In genomic region chr10:124493191-124493936, GRCh38 we compare ENCODE assay signal across 1 cellular context.
TF ChIP-seq lines count a peak whose summit lies in the region.

No MANE protein-coding gene starts in this region.

TF ChIP-seq in H1, 55 proteins besides CTCF, POLR2A, EP300 and RAD21 (continued from another document):
- TF ChIP-seq CEBPB (IDR thresholded peaks at IDR 0.05; ENCODE audit: low read depth, low read length) (no peak), KDM4A (IDR thresholded peaks at IDR 0.05; ENCODE audit: low read depth, low read length, severe bottlenecking) (no peak), PHF8 (conservative IDR thresholded peaks at IDR 0.05; ENCODE audit: low read depth, low read length) (no peak), CHD1 (IDR thresholded peaks at IDR 0.05; ENCODE audit: low read depth, low read length) (no peak), BACH1 (IDR thresholded peaks at IDR 0.05; ENCODE audit: low read length) (no peak), CHD2 (IDR thresholded peaks at IDR 0.05; ENCODE audit: low read length) (no peak), MAFK (IDR thresholded peaks at IDR 0.05; ENCODE audit: low read depth, low read length) (no peak), YY1 (IDR thresholded peaks at IDR 0.05; ENCODE audit: low read depth, low read length) (no peak), SAP30 (IDR thresholded peaks at IDR 0.05; ENCODE audit: insufficient read depth, insufficient replicate concordance, low read length) (no peak), HDAC6 (IDR thresholded peaks at IDR 0.05; ENCODE audit: low read depth, low read length) (no peak), SP1 (IDR thresholded peaks at IDR 0.05; ENCODE audit: low read depth, low read length) (no peak), POLR2AphosphoS5 (IDR thresholded peaks at IDR 0.05; ENCODE audit: low read depth, low read length) (no peak), EZH2 (IDR thresholded peaks at IDR 0.05; ENCODE audit: low read depth, low read length, severe bottlenecking) (no peak)
- TF ChIP-seq, protein P1, sequence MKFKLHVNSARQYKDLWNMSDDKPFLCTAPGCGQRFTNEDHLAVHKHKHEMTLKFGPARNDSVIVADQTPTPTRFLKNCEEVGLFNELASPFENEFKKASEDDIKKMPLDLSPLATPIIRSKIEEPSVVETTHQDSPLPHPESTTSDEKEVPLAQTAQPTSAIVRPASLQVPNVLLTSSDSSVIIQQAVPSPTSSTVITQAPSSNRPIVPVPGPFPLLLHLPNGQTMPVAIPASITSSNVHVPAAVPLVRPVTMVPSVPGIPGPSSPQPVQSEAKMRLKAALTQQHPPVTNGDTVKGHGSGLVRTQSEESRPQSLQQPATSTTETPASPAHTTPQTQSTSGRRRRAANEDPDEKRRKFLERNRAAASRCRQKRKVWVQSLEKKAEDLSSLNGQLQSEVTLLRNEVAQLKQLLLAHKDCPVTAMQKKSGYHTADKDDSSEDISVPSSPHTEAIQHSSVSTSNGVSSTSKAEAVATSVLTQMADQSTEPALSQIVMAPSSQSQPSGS (IDR thresholded peaks at IDR 0.05; ENCODE audit: low read length), result no peak
